Comparison of ENCODE assay signal across 7 cellular contexts in the genomic region with DNA sequence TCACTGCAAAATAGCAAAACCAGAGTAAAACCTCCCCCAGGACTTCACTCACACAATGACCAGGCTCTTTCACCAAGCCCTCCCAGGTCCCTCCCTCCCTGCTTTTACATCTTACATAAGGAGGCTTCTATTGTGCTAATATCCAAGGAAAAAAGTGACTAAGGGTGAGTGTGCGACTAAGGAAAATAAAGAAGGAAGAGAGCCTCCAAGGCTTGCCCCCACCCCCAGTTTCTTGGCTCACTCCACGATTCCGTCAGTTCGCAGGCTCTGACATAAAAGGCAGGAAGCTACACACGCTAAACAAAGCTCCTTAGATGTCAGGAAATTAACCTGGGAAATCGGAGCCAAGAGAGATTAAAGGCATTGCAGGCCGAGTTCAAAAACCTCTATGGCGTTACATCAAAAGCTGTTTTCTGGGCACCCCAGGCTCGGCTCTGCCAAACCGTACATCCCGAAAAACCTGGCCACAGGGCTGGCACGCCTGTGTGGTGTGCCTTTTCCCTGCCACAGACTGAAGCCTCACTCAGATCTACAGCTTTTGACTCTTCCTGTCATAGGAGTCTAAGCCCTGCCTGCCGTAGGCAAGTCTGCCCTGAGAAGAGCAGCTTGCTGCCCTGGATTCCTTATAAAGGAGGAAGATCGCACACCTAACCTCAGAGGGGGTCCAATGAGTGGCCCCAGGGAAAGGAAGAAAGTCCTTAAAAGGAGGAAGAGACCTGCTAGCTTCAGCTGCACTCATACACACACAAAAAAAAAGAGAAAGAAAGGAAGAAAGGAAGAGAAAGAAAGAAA.
DNase-seq lines count a peak whose midpoint lies in the region; ATAC-seq and TF ChIP-seq lines count a peak whose summit lies in the region.

No MANE protein-coding gene starts in this region.

- peak overlapping the region; percentile 80 for H2AFZ ChIP-seq in osteoblast (ENCODE audit: low read length)

- peak; percentile 86 for DNase-seq in RWPE2 (ENCODE audit: low spot score)
- DNase-seq in foreskin fibroblast: peak; percentile 95 to 96
- peak; percentile 76 for DNase-seq in osteoblast (ENCODE audit: insufficient read length, low spot score, missing footprints)
- DNase-seq in activated CD8-positive, alpha-beta memory T cell treated with anti-CD3 and anti-CD28 coated beads, Interleukin-2, amount 50 U/mL, for 4 hours: no peak

- H3K4me3 ChIP-seq in HEK293 (ENCODE audit: low read depth, low read length) (no peak overlapping the region), RWPE2 (ENCODE audit: severe bottlenecking) (no peak overlapping the region), foreskin fibroblast (ENCODE audit: low read depth in 1 of 2, low read length in 2 of 2) (no peak overlapping the region), osteoblast (ENCODE audit: insufficient read depth, low read length) (peak overlapping the region; percentile 61)

- H3K27me3 ChIP-seq in RWPE2 (ENCODE audit: insufficient read depth, poor library complexity, severe bottlenecking) (no peaks in the 10 kb centered on the region), osteoblast (ENCODE audit: insufficient read depth, low read length) (no peaks in the 10 kb centered on the region)

- no peak overlapping the region for H3K27ac ChIP-seq in HEK293 (ENCODE audit: extremely low read depth, low read depth, low read length)
- peak overlapping the region; percentile 100 for H3K27ac ChIP-seq in RWPE2 (ENCODE audit: poor library complexity, severe bottlenecking)
- H3K27ac ChIP-seq in osteoblast (ENCODE audit: low read depth, low read length): peak overlapping the region; percentile 99

- H3K4me1 ChIP-seq in HEK293 (ENCODE audit: control insufficient read depth, insufficient read depth, low read length): peaks cover 5% of the 10 kb centered on the region
- H3K4me1 ChIP-seq in RWPE2 (ENCODE audit: insufficient read depth, poor library complexity, severe bottlenecking): peaks cover 57% of the 10 kb centered on the region
- peaks cover 56% of the 10 kb centered on the region for H3K4me1 ChIP-seq in osteoblast (ENCODE audit: insufficient read depth, low read length)

- ATAC-seq in RWPE2 (ENCODE audit: low read depth) (peak; percentile 76), HG02970 (IDR thresholded peaks at IDR 0.05; ENCODE audit: low FRiP score, unreplicated experiment) (no peak), GM21619 (IDR thresholded peaks at IDR 0.05; ENCODE audit: unreplicated experiment) (no peak)

- H3K36me3 ChIP-seq in HEK293 (ENCODE audit: control insufficient read depth in 2 of 2, insufficient read depth in 1 of 2, low read length in 2 of 2) (no peaks in the 10 kb centered on the region), RWPE2 (ENCODE audit: low read depth) (no peaks in the 10 kb centered on the region), osteoblast (ENCODE audit: insufficient read depth, low read length) (no peaks in the 10 kb centered on the region)

- TF ChIP-seq CTCF in HEK293 (tag by site-specific recombination; IDR thresholded peaks at IDR 0.05) (no peak), RWPE2 (IDR thresholded peaks at IDR 0.05; ENCODE audit: poor library complexity, severe bottlenecking) (no peak), foreskin fibroblast (IDR thresholded peaks at IDR 0.05; ENCODE audit: low read depth, low read length) (no peak), osteoblast (IDR thresholded peaks at IDR 0.05; ENCODE audit: extremely low read depth, low read depth, low read length) (no peak)

- POLR2A ChIA-PET in HEK293 (lab: Yijun Ruan, JAX): no interaction called here

- H3K9me3 ChIP-seq in HEK293 (ENCODE audit: control insufficient read depth, insufficient read depth, low read depth, low read length) (no peaks in the 10 kb centered on the region), RWPE2 (ENCODE audit: severe bottlenecking) (no peaks in the 10 kb centered on the region), osteoblast (ENCODE audit: low read depth, low read length) (no peaks in the 10 kb centered on the region)

- peak overlapping the region; percentile 87 for H3K4me2 ChIP-seq in osteoblast (ENCODE audit: insufficient read depth, low read length)

- no peaks in the 10 kb centered on the region for H4K20me1 ChIP-seq in osteoblast (ENCODE audit: insufficient read depth, low read length)

- CTCF ChIA-PET in HEK293 (lab: Yijun Ruan, JAX): interaction anchor here (0.6 kb wide), 1 partner anchor 385 kb away, joined by 4 read pairs; no protein-coding TSS in a partner anchor

- no peaks in the 10 kb centered on the region for H3K79me2 ChIP-seq in osteoblast (ENCODE audit: insufficient read depth, low read length)

TF ChIP-seq in HEK293, 187 proteins besides CTCF, POLR2A, EP300 and RAD21:
- TF ChIP-seq ZNF335 (tag by site-specific recombination; conservative IDR thresholded peaks at IDR 0.05) (peak; percentile 43), PRDM1 (tag by site-specific recombination; IDR thresholded peaks at IDR 0.05) (0 out of 2 replicates have a peak, but pooled peaks have one; percentile 26), ZNF366 (tag by site-specific recombination; conservative IDR thresholded peaks at IDR 0.05) (no peak), ZNF658 (tag by site-specific recombination; IDR thresholded peaks at IDR 0.05) (no peak), ZBTB17 (tag by site-specific recombination; IDR thresholded peaks at IDR 0.05) (peak; percentile 67)
